In genomic region chr9:129945314-129945713, GRCh38 we compare ENCODE assay signal across 13 cellular contexts.
A peak's percentile ranks its signal among the peaks of the same experiment; 100 is the strongest.
DNase-seq lines count a peak whose midpoint lies in the region; ATAC-seq, FAIRE-seq and TF ChIP-seq lines count a peak whose summit lies in the region.
"Had no signal": no experiment of that assay in that cellular context is flagged by ENCODE, and none has a peak within 500 bp of the region (broad histone marks: within the 10 kb centered on the region; RNA-seq: fewer than 3 reads in every experiment).

No MANE protein-coding gene starts in this region.

- H3K27me3 Mint-ChIP-seq in activated naive CD8-positive, alpha-beta T cell treated with anti-CD3 and anti-CD28 coated beads, Interleukin-2, amount 50 U/mL, for 24 hours: no peaks in the 10 kb centered on the region

- TF ChIP-seq CTCF in liver (IDR thresholded peaks at IDR 0.05; ENCODE audit: low read depth, low read length, missing input control) (no peak), HepG2 (CRISPR knock-in tag; IDR thresholded peaks at IDR 0.05) (no peak)

- H3K27me3 ChIP-seq in liver (ENCODE audit: control insufficient read depth in 4 of 4, insufficient read depth in 4 of 4, low read length in 3 of 4) (no peaks in the 10 kb centered on the region), HepG2 (ENCODE audit: control insufficient read depth in 1 of 2, insufficient read depth in 2 of 2, low read length in 2 of 2) (no peaks in the 10 kb centered on the region), muscle layer of colon (ENCODE audit: control insufficient read depth in 1 of 2, insufficient read depth in 2 of 2, low read length in 2 of 2) (no peaks in the 10 kb centered on the region), aorta (ENCODE audit: control insufficient read depth in 1 of 2, insufficient read depth in 2 of 2, low read length in 1 of 2) (no peaks in the 10 kb centered on the region)
- H3K27me3 ChIP-seq: SJSA1 had no signal

- H3K4me3 Mint-ChIP-seq in activated naive CD8-positive, alpha-beta T cell treated with anti-CD3 and anti-CD28 coated beads, Interleukin-2, amount 50 U/mL, for 24 hours: peak overlapping the region; percentile 11

- no peaks in the 10 kb centered on the region for H4K20me1 ChIP-seq in HepG2 (ENCODE audit: insufficient read depth, low read length)

- CTCF ChIA-PET in HepG2 (lab: Yijun Ruan, JAX; ENCODE audit: low intra/inter-chr PET ratio, low total read pairs): no interaction called here

- in situ Hi-C loops in HepG2 (cut with HindIII; ENCODE audit: extremely low pct_ligation_motif_present, low pct_unique_long_range_greater_than_20kb): no loop called here

- H3K4me1 Mint-ChIP-seq in activated naive CD8-positive, alpha-beta T cell treated with anti-CD3 and anti-CD28 coated beads, Interleukin-2, amount 50 U/mL, for 24 hours: peaks cover 65% of the 10 kb centered on the region

- intact Hi-C loops in HepG2 (cut with micrococcal nuclease; ENCODE audit: unreplicated experiment) (no loop called here), aorta (cut with DNase I) (no loop called here)

- no TSS peak for BruUV-seq in HepG2 (replicated peaks; lab: Mats Ljungman, UMichigan)

- TF ChIP-seq EP300 in HepG2 (IDR thresholded peaks at IDR 0.05; ENCODE audit: low read depth in 2 of 2, low read length in 2 of 2) (no peak), HepG2 (CRISPR knock-in tag; IDR thresholded peaks at IDR 0.05; ENCODE audit: borderline replicate concordance) (no peak)

- DNase-seq in HepG2 (ENCODE audit: low spot score) (no peak), aorta (no peak), activated gamma-delta T cell (lab: John Stamatoyannopoulos, UW) (no peak)
- no peak for DNase-seq in activated naive CD8-positive, alpha-beta T cell treated with anti-CD3 and anti-CD28 coated beads, Interleukin-2, amount 50 U/mL, for 24 hours
- DNase-seq: mammary epithelial cell; NCI-H1694; stimulated activated CD4-positive, alpha-beta T cell treated with anti-CD3 and anti-CD28 coated beads, Interleukin-4, amount 100 ng/mL, for 24 hours had no signal

- no peak overlapping the region for H3K4me2 ChIP-seq in HepG2 (ENCODE audit: low read depth, low read length)

- H2AFZ ChIP-seq in HepG2 (ENCODE audit: low read length): no peak overlapping the region

- FAIRE-seq in HepG2 (lab: Jason Lieb, UNC): no peak

- peaks cover 0 to 3% (median 0%) of the 10 kb centered on the region in 4 donors for H3K36me3 ChIP-seq in liver (ENCODE audit: control insufficient read depth in 4 of 4, insufficient read depth in 3 of 4, low read depth in 1 of 4, low read length in 3 of 4)
- H3K36me3 ChIP-seq in HepG2 (replicated peaks in 1 of 2; ENCODE audit: control insufficient read depth in 1 of 2, insufficient read depth in 2 of 2, low read length in 2 of 2): peaks cover 1 to 3% of the 10 kb centered on the region in 2 experiments; a peak in 1 of 5 replicates
- peaks cover 9% of the 10 kb centered on the region for H3K36me3 ChIP-seq in muscle layer of colon (ENCODE audit: insufficient read depth, low read length)
- H3K36me3 ChIP-seq in aorta (ENCODE audit: control insufficient read depth in 1 of 2, insufficient read depth in 2 of 2, low read length in 1 of 2): no peaks in the 10 kb centered on the region

- peak overlapping the region; percentile 84 for H3K27ac Mint-ChIP-seq in activated naive CD8-positive, alpha-beta T cell treated with anti-CD3 and anti-CD28 coated beads, Interleukin-2, amount 50 U/mL, for 24 hours

- no peaks in the 10 kb centered on the region for H3K79me2 ChIP-seq in HepG2 (ENCODE audit: insufficient read depth, low read length)

- H3K36me3 Mint-ChIP-seq in activated naive CD8-positive, alpha-beta T cell treated with anti-CD3 and anti-CD28 coated beads, Interleukin-2, amount 50 U/mL, for 24 hours (ENCODE audit: low read depth): peaks cover 77% of the 10 kb centered on the region

- POLR2A ChIA-PET in HepG2 (lab: Yijun Ruan, JAX): no interaction called here

- no peak for ATAC-seq in HepG2
- ATAC-seq in activated naive CD8-positive, alpha-beta T cell treated with anti-CD3 and anti-CD28 coated beads, Interleukin-2, amount 50 U/mL, for 24 hours: no peak
- ATAC-seq in aorta (ENCODE audit: low FRiP score): peak; percentile 48
- ATAC-seq in HG03442 (IDR thresholded peaks at IDR 0.05; ENCODE audit: unreplicated experiment): no peak
- ATAC-seq in HG03342 (IDR thresholded peaks at IDR 0.05; ENCODE audit: unreplicated experiment): no peak

- H3K27ac ChIP-seq in liver (ENCODE audit: low read depth in 1 of 2, low read length in 2 of 2) (no peak overlapping the region), HepG2 (ENCODE audit: extremely low read length, insufficient read depth, low read length) (no peak overlapping the region), muscle layer of colon (ENCODE audit: low read depth, low read length) (peak overlapping the region; percentile 87), aorta (ENCODE audit: low read depth in 1 of 2, low read length in 2 of 2) (peak overlapping the region in 1 of 2 donors; percentile 57)
- H3K27ac ChIP-seq: C4-2B, SJSA1 had no signal

- H3K9me3 Mint-ChIP-seq in activated naive CD8-positive, alpha-beta T cell treated with anti-CD3 and anti-CD28 coated beads, Interleukin-2, amount 50 U/mL, for 24 hours: peaks cover 14% of the 10 kb centered on the region

- H3K4me1 ChIP-seq in liver (ENCODE audit: control insufficient read depth in 4 of 4, insufficient read depth in 4 of 4, low read length in 3 of 4) (no peaks in the 10 kb centered on the region), HepG2 (ENCODE audit: insufficient read depth, low read length) (no peaks in the 10 kb centered on the region), muscle layer of colon (ENCODE audit: insufficient read depth, low read length) (peaks cover 40% of the 10 kb centered on the region), aorta (ENCODE audit: control insufficient read depth in 1 of 2, insufficient read depth in 2 of 2, low read length in 2 of 2) (peaks cover 4 to 9% of the 10 kb centered on the region in 2 donors)

- H3K9ac ChIP-seq in liver (ENCODE audit: low read depth in 1 of 2, low read length in 2 of 2) (peak overlapping the region in 1 of 2 donors; percentile 13), HepG2 (ENCODE audit: insufficient read depth, low read depth, low read length) (no peak overlapping the region), muscle layer of colon (ENCODE audit: low read length) (no peak overlapping the region)

- no peak for TF ChIP-seq POLR2A in HepG2 (IDR thresholded peaks at IDR 0.05; ENCODE audit: insufficient read depth in 1 of 2, low read depth in 2 of 2, low read length in 2 of 2)

- H3K4me3 ChIP-seq in liver (ENCODE audit: low read depth in 1 of 3, low read length in 3 of 3) (no peak overlapping the region), HepG2 (replicated peaks in 1 of 3; ENCODE audit: insufficient read depth in 1 of 3, low read depth in 2 of 3, low read length in 3 of 3) (no peak overlapping the region), muscle layer of colon (ENCODE audit: low read depth in 1 of 2, low read length in 2 of 2) (no peak overlapping the region), aorta (ENCODE audit: low read length in 2 of 2) (no peak overlapping the region)
- H3K4me3 ChIP-seq: SJSA1 had no signal

- H3K9me3 ChIP-seq in liver (ENCODE audit: control insufficient read depth in 4 of 4, low read length in 3 of 4) (peaks cover 0 to 4% (median 0%) of the 10 kb centered on the region in 4 donors), HepG2 (ENCODE audit: low read length) (peaks cover 13% of the 10 kb centered on the region), muscle layer of colon (ENCODE audit: low read length) (no peaks in the 10 kb centered on the region), aorta (ENCODE audit: control insufficient read depth, low read length) (no peaks in the 10 kb centered on the region)

- TF ChIP-seq RAD21 in liver (IDR thresholded peaks at IDR 0.05): no peak
- no peak for TF ChIP-seq RAD21 in HepG2 (CRISPR knock-in tag; IDR thresholded peaks at IDR 0.05)

- 64% methylated on average over 3 of the region's 3 CpGs for WGBS in liver
- WGBS in HepG2 (ENCODE audit: low lambda C conversion rate): 96% methylated on average over 3 of the region's 3 CpGs
- WGBS in aorta, 2 donors: 1 to 2% methylated on average over 3 of the region's 3 CpGs

TF ChIP-seq in liver, 16 proteins besides CTCF, POLR2A, EP300 and RAD21:
- TF ChIP-seq YY1 (IDR thresholded peaks at IDR 0.05) (peak; percentile 47), RXRA (IDR thresholded peaks at IDR 0.05) (no peak)

TF ChIP-seq in HepG2, 621 proteins besides CTCF, POLR2A, EP300 and RAD21:
- no peak for TF ChIP-seq MEIS1 (CRISPR knock-in tag; IDR thresholded peaks at IDR 0.05; ENCODE audit: borderline replicate concordance)
- no peak for TF ChIP-seq ZBTB44 (CRISPR knock-in tag; IDR thresholded peaks at IDR 0.05)
- TF ChIP-seq KLF16 (CRISPR knock-in tag; IDR thresholded peaks at IDR 0.05): no peak
- no peak for TF ChIP-seq ARNT (IDR thresholded peaks at IDR 0.05)
- TF ChIP-seq, protein P1, sequence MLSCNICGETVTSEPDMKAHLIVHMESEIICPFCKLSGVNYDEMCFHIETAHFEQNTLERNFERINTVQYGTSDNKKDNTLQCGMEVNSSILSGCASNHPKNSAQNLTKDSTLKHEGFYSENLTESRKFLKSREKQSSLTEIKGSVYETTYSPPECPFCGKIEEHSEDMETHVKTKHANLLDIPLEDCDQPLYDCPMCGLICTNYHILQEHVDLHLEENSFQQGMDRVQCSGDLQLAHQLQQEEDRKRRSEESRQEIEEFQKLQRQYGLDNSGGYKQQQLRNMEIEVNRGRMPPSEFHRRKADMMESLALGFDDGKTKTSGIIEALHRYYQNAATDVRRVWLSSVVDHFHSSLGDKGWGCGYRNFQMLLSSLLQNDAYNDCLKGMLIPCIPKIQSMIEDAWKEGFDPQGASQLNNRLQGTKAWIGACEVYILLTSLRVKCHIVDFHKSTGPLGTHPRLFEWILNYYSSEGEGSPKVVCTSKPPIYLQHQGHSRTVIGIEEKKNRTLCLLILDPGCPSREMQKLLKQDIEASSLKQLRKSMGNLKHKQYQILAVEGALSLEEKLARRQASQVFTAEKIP (CRISPR knock-in tag; IDR thresholded peaks at IDR 0.05; ENCODE audit: borderline replicate concordance): no peak
